Comparison of ENCODE assay signal across 1 cellular context in the genomic region with DNA sequence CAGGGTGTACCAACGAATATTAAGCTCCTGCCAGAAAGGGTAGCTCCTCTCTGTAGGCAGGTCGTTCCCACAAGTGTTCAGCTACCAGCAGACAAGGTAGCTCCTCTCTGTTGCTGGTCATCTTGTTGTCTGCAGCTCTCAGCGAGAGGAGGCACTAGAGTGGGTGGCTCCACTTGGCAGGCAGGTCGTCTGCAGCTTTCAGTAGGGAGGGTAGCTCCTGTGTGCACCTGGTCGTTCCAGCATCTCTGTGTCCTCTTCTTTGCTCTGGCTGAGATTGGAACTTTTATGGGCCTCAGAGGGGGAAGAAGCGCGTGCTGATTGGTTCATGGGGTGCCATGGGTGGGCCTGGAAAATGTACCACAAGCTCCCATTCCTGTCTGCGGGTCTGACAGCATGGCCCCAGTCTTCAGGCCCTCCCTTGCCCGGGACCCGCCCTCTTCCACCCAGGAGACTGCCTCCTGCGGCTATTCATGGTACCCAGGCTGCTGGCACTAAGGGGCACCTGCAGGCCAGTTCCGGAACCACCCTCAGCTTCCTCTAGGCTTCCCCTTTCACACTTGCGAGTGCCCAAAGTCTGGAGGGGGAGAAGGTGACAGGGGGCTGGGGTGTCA.
TF ChIP-seq lines count a peak whose summit lies in the region.

No MANE protein-coding gene starts in this region.

TF ChIP-seq in IMR-90, 13 proteins besides CTCF, POLR2A, EP300 and RAD21 (continued from another document):
- TF ChIP-seq MAZ (IDR thresholded peaks at IDR 0.05; ENCODE audit: borderline replicate concordance, low read depth, low read length) (no peak), FOS (IDR thresholded peaks at IDR 0.05; ENCODE audit: low read depth, low read length) (no peak), RCOR1 (IDR thresholded peaks at IDR 0.05; ENCODE audit: insufficient replicate concordance, low read length) (no peak), BHLHE40 (IDR thresholded peaks at IDR 0.05; ENCODE audit: low read depth, low read length) (no peak), RFX5 (IDR thresholded peaks at IDR 0.05; ENCODE audit: low read depth, low read length) (no peak), SMC3 (IDR thresholded peaks at IDR 0.05; ENCODE audit: low read depth, low read length) (no peak), CHD1 (IDR thresholded peaks at IDR 0.05; ENCODE audit: low read depth, low read length) (no peak), MAFK (IDR thresholded peaks at IDR 0.05; ENCODE audit: low read depth, low read length) (no peak)
- TF ChIP-seq, protein P1, sequence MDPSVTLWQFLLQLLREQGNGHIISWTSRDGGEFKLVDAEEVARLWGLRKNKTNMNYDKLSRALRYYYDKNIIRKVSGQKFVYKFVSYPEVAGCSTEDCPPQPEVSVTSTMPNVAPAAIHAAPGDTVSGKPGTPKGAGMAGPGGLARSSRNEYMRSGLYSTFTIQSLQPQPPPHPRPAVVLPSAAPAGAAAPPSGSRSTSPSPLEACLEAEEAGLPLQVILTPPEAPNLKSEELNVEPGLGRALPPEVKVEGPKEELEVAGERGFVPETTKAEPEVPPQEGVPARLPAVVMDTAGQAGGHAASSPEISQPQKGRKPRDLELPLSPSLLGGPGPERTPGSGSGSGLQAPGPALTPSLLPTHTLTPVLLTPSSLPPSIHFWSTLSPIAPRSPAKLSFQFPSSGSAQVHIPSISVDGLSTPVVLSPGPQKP (IDR thresholded peaks at IDR 0.05; ENCODE audit: borderline replicate concordance, low read depth, low read length): no peak
